Comparison of ENCODE assay signal across 8 cellular contexts in genomic region chr3:99789322-99789721, GRCh38. TPM values are rescaled to one million over a fixed set of nuclear protein-coding genes. Genes with fewer than 3 reads are reported as not detected.
DNase-seq lines count a peak whose midpoint lies in the region; ATAC-seq lines count a peak whose summit lies in the region.

No MANE protein-coding gene starts in this region.

- ATAC-seq in GM19463 (IDR thresholded peaks at IDR 0.05; ENCODE audit: unreplicated experiment) (peak; percentile 97), HG03378 (IDR thresholded peaks at IDR 0.05; ENCODE audit: unreplicated experiment) (peak; percentile 91)

- DNase-seq in NCI-H748 (lab: John Stamatoyannopoulos, UW; ENCODE audit: unreplicated experiment) (peak; percentile 37), NCI-H748 treated with DMSO at 0.1 percent for 48 hours (lab: John Stamatoyannopoulos, UW) (no peak), OCI-M2 (lab: John Stamatoyannopoulos, UW; ENCODE audit: unreplicated experiment) (peak; percentile 5), dedifferentiated amniotic fluid mesenchymal stem cell (ENCODE audit: extremely low spot score) (peak; percentile 71), lung microvascular endothelial cell (ENCODE audit: low read depth in 2 of 2) (peak; percentile 68 to 72), NCI-H446 treated with DMSO at 0.1 percent for 48 hours (lab: John Stamatoyannopoulos, UW) (no peak)

RNA-seq across cellular contexts. Expression of gene CMSS1, which starts 28.3 kb away (rescaled TPM):
- 3.0 and 5.4 TPM in 2 replicates for total RNA-seq in lung microvascular endothelial cell

Comparison
In these comparisons a context has a peak if more than half of its experiments do, and no peak if none do; other contexts are left out.
1. DNase-seq: peak in NCI-H748 (single experiment), OCI-M2 (single experiment), dedifferentiated amniotic fluid mesenchymal stem cell (single experiment) and lung microvascular endothelial cell (2 of 2); none in NCI-H748 treated with DMSO at 0.1 percent for 48 hours (single experiment) and NCI-H446 treated with DMSO at 0.1 percent for 48 hours (single experiment).